Comparison of ENCODE assay signal across 19 cellular contexts in the genomic region with DNA sequence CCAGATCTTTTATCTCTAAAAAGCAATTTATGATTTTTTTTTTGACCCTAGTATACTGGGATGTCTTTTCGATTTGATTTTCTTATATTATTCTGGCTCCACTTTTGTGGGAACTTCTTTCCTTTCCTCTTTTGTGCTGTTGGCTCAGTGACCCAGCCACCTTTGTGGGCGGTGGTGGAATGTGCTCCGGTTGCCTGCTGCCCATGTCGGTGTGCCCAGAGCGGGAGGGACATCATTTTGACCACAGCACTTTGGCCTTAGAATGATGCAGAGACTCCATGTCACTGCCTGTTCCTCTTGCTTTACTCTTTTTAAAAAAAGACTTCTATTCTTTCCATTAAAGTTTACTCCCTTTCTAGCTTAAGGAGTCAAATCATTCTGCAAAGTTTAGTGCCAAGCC.
"Had no signal": no experiment of that assay in that cellular context is flagged by ENCODE, and none has a peak within 500 bp of the region (broad histone marks: within the 10 kb centered on the region; RNA-seq: fewer than 3 reads in every experiment).

No MANE protein-coding gene starts in this region.

- H3K36me3 ChIP-seq: esophagus muscularis mucosa, gastrocnemius medialis, neural progenitor cell, stomach, thoracic aorta, transverse colon had no signal

- H3K4me2 ChIP-seq: neural progenitor cell had no signal

- H3K9ac ChIP-seq: neural progenitor cell, parathyroid adenoma had no signal

- H3K4me3 Mint-ChIP-seq: neural progenitor cell had no signal

- H3K4me3 ChIP-seq: esophagus muscularis mucosa, gastrocnemius medialis, mucosa of descending colon, neural progenitor cell, psoas muscle, skin epidermis, stomach, thoracic aorta, transverse colon had no signal

- H3K27ac Mint-ChIP-seq: neural progenitor cell had no signal

- H3K79me2 ChIP-seq: parathyroid adenoma had no signal

- H3K27ac ChIP-seq: esophagus muscularis mucosa, neural progenitor cell, thoracic aorta, transverse colon had no signal

- H3K27me3 Mint-ChIP-seq: naive thymus-derived CD8-positive, alpha-beta T cell had no signal

- H3K9me3 ChIP-seq: esophagus muscularis mucosa, gastrocnemius medialis, mucosa of descending colon, psoas muscle, stomach, thoracic aorta, transverse colon had no signal

- H3K27me3 ChIP-seq: esophagus muscularis mucosa, gastrocnemius medialis, neural progenitor cell, stomach, transverse colon had no signal

- DNase-seq: effector memory CD4-positive, alpha-beta T cell; gastrocnemius medialis; islet precursor cell; mucosa of descending colon; naive thymus-derived CD8-positive, alpha-beta T cell; nucleus accumbens; psoas muscle; retina; stimulated activated naive CD4-positive, alpha-beta T cell; stomach; substantia nigra; transverse colon had no signal

- ATAC-seq: gastrocnemius medialis; left lobe of liver; mucosa of descending colon; naive thymus-derived CD8-positive, alpha-beta T cell; psoas muscle; sciatic nerve had no signal

- H2AFZ ChIP-seq: neural progenitor cell, parathyroid adenoma had no signal
